17 cellular contexts compared by ENCODE assay signal in the genomic region with DNA sequence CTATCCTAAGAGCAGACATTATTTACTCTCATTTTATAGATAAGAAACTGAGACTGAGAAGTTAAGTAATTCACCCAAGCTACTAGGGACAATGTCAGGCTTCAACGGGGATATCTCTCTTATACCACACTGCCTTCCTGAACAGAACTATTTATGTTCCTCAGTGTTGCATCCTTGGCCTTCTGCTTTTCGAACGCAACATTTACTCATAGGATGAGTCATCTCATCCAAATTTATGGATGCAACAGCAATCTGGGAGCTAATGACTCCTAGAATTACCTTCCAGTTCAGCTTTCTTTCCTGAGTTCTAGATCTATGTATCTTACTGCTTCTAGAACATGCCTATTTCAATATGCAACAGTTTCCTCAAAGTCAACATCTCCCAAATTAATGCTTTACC.
"Had no signal": no experiment of that assay in that cellular context is flagged by ENCODE, and none has a peak within 500 bp of the region (broad histone marks: within the 10 kb centered on the region; RNA-seq: fewer than 3 reads in every experiment).

No MANE protein-coding gene starts in this region.

- H3K36me3 ChIP-seq: lower lobe of right lung, pancreas had no signal

- DNase-seq: activated CD4-positive, alpha-beta T cell treated with anti-CD3 and anti-CD28 coated beads for 48 hours; activated CD8-positive, alpha-beta T cell treated with anti-CD3 and anti-CD28 coated beads, Interleukin-2, amount 10 ng/mL, durations not matched to agents 7 days and 5 days; activated naive CD4-positive, alpha-beta T cell treated with Interleukin-2 at 50 U/mL for 16 hours; central memory CD4-positive, alpha-beta T cell; effector memory CD8-positive, alpha-beta T cell; erythroblast; glutamatergic neuron; immature natural killer cell; left cardiac atrium; lower lobe of right lung; midbrain; pancreas; stimulated activated CD4-positive, alpha-beta T cell treated with anti-CD3 and anti-CD28 coated beads, Interleukin-4, amount 100 ng/mL, for 1 hour; stimulated activated CD8-positive, alpha-beta memory T cell treated with anti-CD3 and anti-CD28 coated beads, Interleukin-4, amount 100 ng/mL, for 48 hours; stimulated activated naive CD8-positive, alpha-beta T cell treated with anti-CD3 and anti-CD28 coated beads, Interleukin-15, amount 100 ng/mL, for 72 hours; testis had no signal

- H3K4me1 ChIP-seq: lower lobe of right lung, pancreas, testis had no signal

- H3K9me3 ChIP-seq: lower lobe of right lung, pancreas, testis had no signal

- ATAC-seq: activated CD8-positive, alpha-beta T cell treated with anti-CD3 and anti-CD28 coated beads, Interleukin-2, amount 10 ng/mL, durations not matched to agents 7 days and 5 days; effector memory CD8-positive, alpha-beta T cell; left cardiac atrium; lower lobe of right lung; pancreas; stimulated activated naive CD8-positive, alpha-beta T cell treated with anti-CD3 and anti-CD28 coated beads, Interleukin-15, amount 100 ng/mL, for 72 hours had no signal

- H3K27ac ChIP-seq: coronary artery, lower lobe of right lung, pancreas, testis had no signal

- H3K4me3 ChIP-seq: coronary artery, lower lobe of right lung, pancreas, testis had no signal

- H3K27me3 ChIP-seq: pancreas, testis had no signal
